Comparison of ENCODE assay signal across 8 cellular contexts in the genomic region with DNA sequence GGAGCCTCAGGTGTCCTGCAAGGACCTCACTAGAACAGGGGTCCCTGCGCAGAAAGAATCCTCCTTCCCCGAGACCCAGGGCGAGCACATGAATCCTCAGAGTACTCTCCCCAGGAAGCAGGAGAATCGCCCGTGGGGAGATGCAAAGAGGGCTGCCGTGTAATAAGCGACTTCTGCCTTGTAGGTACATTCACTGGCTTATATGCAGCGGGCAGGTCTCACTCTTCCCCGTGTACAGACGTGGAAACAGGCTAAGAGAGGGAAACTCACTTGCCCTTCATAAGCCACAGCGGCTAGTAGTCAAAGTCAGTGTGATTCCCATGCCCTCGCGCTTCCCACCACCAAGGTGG. TPM values are rescaled to one million over a fixed set of nuclear protein-coding genes. Genes with fewer than 3 reads are reported as not detected.
A peak's percentile ranks its signal among the peaks of the same experiment; 100 is the strongest.
DNase-seq lines count a peak whose midpoint lies in the region; ATAC-seq and TF ChIP-seq lines count a peak whose summit lies in the region.

No MANE protein-coding gene starts in this region.

- peak; percentile 10 for ATAC-seq in HG03457 (IDR thresholded peaks at IDR 0.05; ENCODE audit: unreplicated experiment)
- peak; percentile 2 for ATAC-seq in lower lobe of right lung
- no peak for ATAC-seq in GM19395 (IDR thresholded peaks at IDR 0.05; ENCODE audit: unreplicated experiment)
- no peak for ATAC-seq in GM19397 (IDR thresholded peaks at IDR 0.05; ENCODE audit: unreplicated experiment)

- H3K27ac ChIP-seq in lower lobe of right lung (peak overlapping the region; percentile 44), vagina (peak overlapping the region; percentile 25)

- intact Hi-C loops in lower lobe of right lung (cut with DNase I), result no loop called here
- intact Hi-C loops in vagina (cut with DNase I), result no loop called here

- in situ Hi-C loops in astrocyte of the spinal cord (cut with HindIII; ENCODE audit: low sequenced_read_pairs), result no loop called here

- DNase-seq in astrocyte of the spinal cord (ENCODE audit: low read depth, low spot score), result no peak
- no peak for DNase-seq in lower lobe of right lung
- no peak for DNase-seq in vagina (ENCODE audit: extremely low spot score in 2 of 2)
- no peak for DNase-seq in DMS79 treated with DMSO at 0.1 percent for 48 hours (lab: John Stamatoyannopoulos, UW)

- H3K4me3 ChIP-seq in GM08714 (ENCODE audit: low read length), result peak overlapping the region; percentile 71
- peak overlapping the region; percentile 70 for H3K4me3 ChIP-seq in astrocyte of the spinal cord (ENCODE audit: low read depth, low read length)
- peak overlapping the region; percentile 58 for H3K4me3 ChIP-seq in lower lobe of right lung
- peak overlapping the region; percentile 43 for H3K4me3 ChIP-seq in vagina

- H3K4me1 ChIP-seq in lower lobe of right lung (peaks cover 21% of the 10 kb centered on the region), vagina (peaks cover 20% of the 10 kb centered on the region)

- no peaks in the 10 kb centered on the region for H3K36me3 ChIP-seq in lower lobe of right lung
- no peaks in the 10 kb centered on the region for H3K36me3 ChIP-seq in vagina

- TF ChIP-seq POLR2A in vagina (IDR thresholded peaks at IDR 0.05), result no peak

- H3K27me3 ChIP-seq in lower lobe of right lung (ENCODE audit: low read depth) (peaks cover 6% of the 10 kb centered on the region), vagina (no peaks in the 10 kb centered on the region)

- TF ChIP-seq CTCF in astrocyte of the spinal cord (IDR thresholded peaks at IDR 0.05; ENCODE audit: low read depth, low read length) (no peak), lower lobe of right lung (IDR thresholded peaks at IDR 0.05) (no peak), vagina (IDR thresholded peaks at IDR 0.05) (no peak)

- H3K9me3 ChIP-seq in lower lobe of right lung (no peaks in the 10 kb centered on the region), vagina (no peaks in the 10 kb centered on the region)

RNA-seq across cellular contexts. Expression of a gene that starts 0.4 kb away (rescaled TPM):
- total RNA-seq in lower lobe of right lung (1.4 TPM), vagina (6.6 TPM)

RNA-seq across cellular contexts. Expression of a gene that starts 16.7 kb away (rescaled TPM):
- total RNA-seq in lower lobe of right lung, result 68.3 TPM
- 34.9 TPM for total RNA-seq in vagina

RNA-seq across cellular contexts. Expression of a gene that starts 49.7 kb away (rescaled TPM):
- total RNA-seq in lower lobe of right lung, result 4.0 TPM
- 3.7 TPM for total RNA-seq in vagina

Comparison
In these comparisons a context has a peak if more than half of its experiments do, and no peak if none do; other contexts are left out.
1. ATAC-seq: peak in HG03457 (single experiment) and lower lobe of right lung (2 of 2); none in GM19395 (single experiment) and GM19397 (single experiment).
2. Peak in every context shown above with its lines, with median percentiles within 50 percentile points of each other: H3K4me3 ChIP-seq.